ENCODE assay signal across 9 cellular contexts in genomic region chr19:53463263-53463662, GRCh38.
A peak's percentile ranks its signal among the peaks of the same experiment; 100 is the strongest.
DNase-seq lines count a peak whose midpoint lies in the region; ATAC-seq lines count a peak whose summit lies in the region.
"Had no signal": no experiment of that assay in that cellular context is flagged by ENCODE, and none has a peak within 500 bp of the region (broad histone marks: within the 10 kb centered on the region; RNA-seq: fewer than 3 reads in every experiment).

No MANE protein-coding gene starts in this region.

- no peaks in the 10 kb centered on the region for H3K27me3 ChIP-seq in adipocyte (replicated peaks; ENCODE audit: control insufficient read depth, insufficient read depth, low read length)

- H3K36me3 ChIP-seq in adipocyte (ENCODE audit: control insufficient read depth, insufficient read depth, low read length, severe bottlenecking): no peaks in the 10 kb centered on the region

- peak; percentile 3 for DNase-seq in GM04504 (ENCODE audit: low read depth)
- peak; percentile 73 for DNase-seq in adipocyte (ENCODE audit: low read depth)
- DNase-seq in hippocampal formation (lab: John Stamatoyannopoulos, UW): peak; percentile 70 to 78
- peak; percentile 73 for DNase-seq in retina
- DNase-seq in NCI-H1694 (lab: John Stamatoyannopoulos, UW): no peak
- DNase-seq: natural killer cell, NCI-H1694 treated with DMSO at 0.1 percent for 48 hours had no signal

- H3K9ac ChIP-seq in adipocyte (ENCODE audit: low read length): no peak overlapping the region

- no peak overlapping the region for H3K4me3 ChIP-seq in adipocyte (ENCODE audit: low read length)

- peaks cover 1% of the 10 kb centered on the region for H3K4me1 ChIP-seq in adipocyte (ENCODE audit: control insufficient read depth, insufficient read depth, low read length)

- H3K9me3 ChIP-seq in adipocyte (ENCODE audit: control insufficient read depth, low read length): peaks cover 12% of the 10 kb centered on the region

- no peak for ATAC-seq in HG03520 (IDR thresholded peaks at IDR 0.05; ENCODE audit: unreplicated experiment)
- ATAC-seq in GM19328 (IDR thresholded peaks at IDR 0.05; ENCODE audit: unreplicated experiment): no peak
- ATAC-seq: natural killer cell had no signal
